Comparison of ENCODE assay signal across 19 cellular contexts in genomic region chr7:107405559-107405958, GRCh38.
"Had no signal": no experiment of that assay in that cellular context is flagged by ENCODE, and none has a peak within 500 bp of the region (broad histone marks: within the 10 kb centered on the region; RNA-seq: fewer than 3 reads in every experiment).

No MANE protein-coding gene starts in this region.

- ATAC-seq: activated CD4-positive, alpha-beta T cell treated with anti-CD3 and anti-CD28 coated beads for 36 hours; activated T-cell treated with anti-CD3 and anti-CD28 coated beads, Interleukin-2, amount 50 U/mL, for 72 hours; stimulated activated naive CD8-positive, alpha-beta T cell treated with anti-CD3 and anti-CD28 coated beads, Interleukin-15, Interleukin-2, amounts not matched to agents 100 U/mL and 50 U/mL, for 24 hours had no signal

- H3K9me3 Mint-ChIP-seq: activated CD4-positive, alpha-beta memory T cell treated with anti-CD3 and anti-CD28 coated beads, Interleukin-2, amount 10 ng/mL, durations not matched to agents 7 days and 5 days; activated naive CD8-positive, alpha-beta T cell treated with anti-CD3 and anti-CD28 coated beads for 36 hours; activated T-cell treated with anti-CD3 and anti-CD28 coated beads, Interleukin-2, amount 50 U/mL, for 72 hours; memory B cell; nephron had no signal

- H3K4me1 Mint-ChIP-seq: activated CD4-positive, alpha-beta memory T cell treated with anti-CD3 and anti-CD28 coated beads, Interleukin-2, amount 10 ng/mL, durations not matched to agents 7 days and 5 days; nephron had no signal

- H3K4me3 Mint-ChIP-seq: activated CD4-positive, alpha-beta memory T cell treated with anti-CD3 and anti-CD28 coated beads, Interleukin-2, amount 10 ng/mL, durations not matched to agents 7 days and 5 days; activated CD4-positive, alpha-beta T cell treated with anti-CD3 and anti-CD28 coated beads for 36 hours; activated naive CD8-positive, alpha-beta T cell treated with anti-CD3 and anti-CD28 coated beads for 36 hours; activated T-cell treated with anti-CD3 and anti-CD28 coated beads, Interleukin-2, amount 50 U/mL, for 72 hours; memory B cell; nephron had no signal

- H3K9me3 ChIP-seq: left ventricle myocardium inferior, suprapubic skin, upper lobe of left lung had no signal

- H3K36me3 ChIP-seq: brain microvascular endothelial cell had no signal

- H3K4me1 ChIP-seq: suprapubic skin, upper lobe of left lung had no signal

- H3K27ac Mint-ChIP-seq: activated CD4-positive, alpha-beta memory T cell treated with anti-CD3 and anti-CD28 coated beads, Interleukin-2, amount 10 ng/mL, durations not matched to agents 7 days and 5 days; activated CD4-positive, alpha-beta T cell treated with anti-CD3 and anti-CD28 coated beads for 36 hours; activated naive CD8-positive, alpha-beta T cell treated with anti-CD3 and anti-CD28 coated beads for 36 hours; activated T-cell treated with anti-CD3 and anti-CD28 coated beads, Interleukin-2, amount 50 U/mL, for 72 hours; memory B cell; nephron had no signal

- H3K27ac ChIP-seq: brain microvascular endothelial cell, left ventricle myocardium inferior, suprapubic skin, upper lobe of left lung, VCaP had no signal

- H3K27me3 ChIP-seq: brain microvascular endothelial cell, suprapubic skin, upper lobe of left lung had no signal

- H3K27me3 Mint-ChIP-seq: activated CD4-positive, alpha-beta memory T cell treated with anti-CD3 and anti-CD28 coated beads, Interleukin-2, amount 10 ng/mL, durations not matched to agents 7 days and 5 days; activated CD4-positive, alpha-beta T cell treated with anti-CD3 and anti-CD28 coated beads for 36 hours; activated naive CD8-positive, alpha-beta T cell treated with anti-CD3 and anti-CD28 coated beads for 36 hours; memory B cell had no signal

- DNase-seq: activated CD4-positive, alpha-beta memory T cell treated with anti-CD3 and anti-CD28 coated beads, Interleukin-2, amount 10 ng/mL, durations not matched to agents 7 days and 5 days; activated CD4-positive, alpha-beta T cell treated with anti-CD3 and anti-CD28 coated beads for 36 hours; activated CD8-positive, alpha-beta memory T cell treated with anti-CD3 and anti-CD28 coated beads, Interleukin-2, amount 50 U/mL, for 48 hours; activated gamma-delta T cell; activated naive CD8-positive, alpha-beta T cell treated with anti-CD3 and anti-CD28 coated beads for 36 hours; activated T-cell treated with anti-CD3 and anti-CD28 coated beads, Interleukin-2, amount 50 U/mL, for 72 hours; brain microvascular endothelial cell; cerebellar nuclear complex; effector CD8-positive, alpha-beta T cell; islet precursor cell; left ventricle myocardium inferior; occipital lobe; stimulated activated CD4-positive, alpha-beta T cell treated with anti-CD3 and anti-CD28 coated beads, Interleukin-15, amount 100 ng/mL, for 24 hours; stimulated activated naive CD8-positive, alpha-beta T cell treated with anti-CD3 and anti-CD28 coated beads, Interleukin-15, Interleukin-2, amounts not matched to agents 100 U/mL and 50 U/mL, for 24 hours; upper lobe of left lung had no signal

- H3K4me3 ChIP-seq: left ventricle myocardium inferior, suprapubic skin, upper lobe of left lung had no signal
